Comparison of ENCODE assay signal across 16 cellular contexts in the genomic region with DNA sequence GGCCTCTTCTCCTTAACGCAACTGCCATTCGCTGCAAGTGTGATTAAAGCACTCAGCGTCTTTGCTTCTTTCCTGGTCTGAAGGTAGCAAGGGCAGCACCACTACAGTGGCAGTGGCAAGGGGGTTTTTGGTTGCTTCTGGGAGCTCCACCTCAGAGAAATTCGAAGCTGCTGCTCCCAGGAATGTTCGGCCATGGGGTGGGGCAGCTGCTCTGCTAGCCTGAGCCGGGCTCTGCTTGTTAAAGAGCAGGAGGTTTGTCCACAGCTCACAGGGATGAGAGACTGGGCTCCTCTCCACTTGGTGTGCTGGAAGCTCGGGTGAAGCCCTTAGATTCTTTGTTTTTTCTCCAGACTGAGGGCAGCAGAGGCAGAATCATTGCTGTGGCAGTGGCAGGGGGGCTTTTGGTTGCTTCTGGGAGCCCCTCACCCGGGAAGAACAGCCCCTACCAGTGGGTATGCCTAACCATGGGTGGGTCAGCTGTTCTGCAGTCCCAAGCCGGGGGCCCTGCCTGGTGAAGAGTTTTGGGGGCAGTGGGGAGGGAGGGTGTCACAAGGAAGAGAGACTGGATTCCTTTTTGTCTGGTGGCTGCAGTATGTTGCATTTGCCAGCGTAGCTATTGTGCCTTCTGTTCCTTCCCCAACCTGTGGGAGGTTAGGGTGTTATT.
DNase-seq lines count a peak whose midpoint lies in the region; ATAC-seq and TF ChIP-seq lines count a peak whose summit lies in the region.
"Had no signal": no experiment of that assay in that cellular context is flagged by ENCODE, and none has a peak within 500 bp of the region (broad histone marks: within the 10 kb centered on the region; RNA-seq: fewer than 3 reads in every experiment).

No MANE protein-coding gene starts in this region.

- intact Hi-C loops in left ventricle myocardium inferior (cut with micrococcal nuclease), result loop anchor here (10.0 kb wide), 1 partner anchor 115 kb away; no protein-coding TSS in a partner anchor
- intact Hi-C loops in activated CD4-positive, alpha-beta memory T cell treated with anti-CD3 and anti-CD28 coated beads for 36 hours (cut with micrococcal nuclease), result no loop called here

- H3K27ac Mint-ChIP-seq in activated CD4-positive, alpha-beta memory T cell treated with anti-CD3 and anti-CD28 coated beads for 36 hours, result no peak overlapping the region
- H3K27ac Mint-ChIP-seq: activated T-cell treated with anti-CD3 and anti-CD28 coated beads, Interleukin-2, amount 50 U/mL, for 72 hours; brain; T-helper 2 cell treated with Interferon-gamma antibody and Interleukin-4, amounts not matched to agents 5 μg/mL and 100 μg/mL, for 36 hours had no signal

- CTCF ChIA-PET in activated CD4-positive, alpha-beta memory T cell treated with anti-CD3 and anti-CD28 coated beads for 36 hours (lab: Charles Lee), result no interaction called here

- H2AFZ ChIP-seq in osteoblast (ENCODE audit: low read length), result peak overlapping the region; percentile 51
- H2AFZ ChIP-seq: parathyroid adenoma had no signal

- H3K4me2 ChIP-seq in osteoblast (ENCODE audit: insufficient read depth, low read length), result no peak overlapping the region

- no peaks in the 10 kb centered on the region for H3K79me2 ChIP-seq in osteoblast (ENCODE audit: insufficient read depth, low read length)
- H3K79me2 ChIP-seq: parathyroid adenoma had no signal

- H3K36me3 Mint-ChIP-seq in activated CD4-positive, alpha-beta memory T cell treated with anti-CD3 and anti-CD28 coated beads for 36 hours, result no peaks in the 10 kb centered on the region

- H3K4me1 ChIP-seq in adipocyte (ENCODE audit: control insufficient read depth, insufficient read depth, low read length) (peaks cover 21% of the 10 kb centered on the region), left ventricle myocardium inferior (peaks cover 26% of the 10 kb centered on the region), osteoblast (ENCODE audit: insufficient read depth, low read length) (peaks cover 15% of the 10 kb centered on the region)
- H3K4me1 ChIP-seq: parathyroid adenoma had no signal

- H3K4me3 ChIP-seq in adipocyte (ENCODE audit: low read length) (no peak overlapping the region), left ventricle myocardium inferior (peak overlapping the region; percentile 22), osteoblast (ENCODE audit: insufficient read depth, low read length) (no peak overlapping the region)

- H3K27me3 Mint-ChIP-seq in activated CD4-positive, alpha-beta memory T cell treated with anti-CD3 and anti-CD28 coated beads for 36 hours, result peaks cover 2% of the 10 kb centered on the region

- POLR2A ChIA-PET in activated CD4-positive, alpha-beta memory T cell treated with anti-CD3 and anti-CD28 coated beads for 36 hours (lab: Charles Lee), result no interaction called here

- DNase-seq in GM03348 (ENCODE audit: low spot score), result peak; percentile 41
- peak; percentile 52 for DNase-seq in adipocyte (ENCODE audit: low read depth)
- DNase-seq in left ventricle myocardium inferior, result peak; percentile 36
- peak; percentile 38 for DNase-seq in osteoblast (ENCODE audit: insufficient read length, low spot score, missing footprints)
- no peak for DNase-seq in activated CD4-positive, alpha-beta memory T cell treated with anti-CD3 and anti-CD28 coated beads for 36 hours
- DNase-seq in activated effector memory CD4-positive, alpha-beta T cell treated with Interleukin-2 at 50 U/mL for 16 hours, result no peak
- DNase-seq: activated CD4-positive, alpha-beta T cell treated with anti-CD3 and anti-CD28 coated beads for 48 hours; activated T-cell treated with anti-CD3 and anti-CD28 coated beads, Interleukin-2, amount 50 U/mL, for 72 hours; AML-193; DMS153; NCI-H524 treated with DMSO at 0.1 percent for 48 hours had no signal

- H3K9me3 Mint-ChIP-seq in activated CD4-positive, alpha-beta memory T cell treated with anti-CD3 and anti-CD28 coated beads for 36 hours, result peaks cover 4% of the 10 kb centered on the region

- H3K9ac ChIP-seq in adipocyte (ENCODE audit: low read length), result peak overlapping the region; percentile 37
- H3K9ac ChIP-seq: parathyroid adenoma had no signal

- H3K36me3 ChIP-seq in adipocyte (ENCODE audit: control insufficient read depth, insufficient read depth, low read length, severe bottlenecking) (no peaks in the 10 kb centered on the region), left ventricle myocardium inferior (no peaks in the 10 kb centered on the region), osteoblast (ENCODE audit: insufficient read depth, low read length) (no peaks in the 10 kb centered on the region)

- H3K27me3 ChIP-seq in adipocyte (replicated peaks; ENCODE audit: control insufficient read depth, insufficient read depth, low read length) (no peaks in the 10 kb centered on the region), left ventricle myocardium inferior (ENCODE audit: low read depth) (no peaks in the 10 kb centered on the region), osteoblast (ENCODE audit: insufficient read depth, low read length) (no peaks in the 10 kb centered on the region)

- H3K9me3 ChIP-seq in adipocyte (ENCODE audit: control insufficient read depth, low read length), result no peaks in the 10 kb centered on the region
- peaks cover 2% of the 10 kb centered on the region for H3K9me3 ChIP-seq in left ventricle myocardium inferior (replicated peaks)
- no peaks in the 10 kb centered on the region for H3K9me3 ChIP-seq in osteoblast (ENCODE audit: low read depth, low read length)

- H3K27ac ChIP-seq in left ventricle myocardium inferior (replicated peaks) (peak overlapping the region; percentile 65), osteoblast (ENCODE audit: low read depth, low read length) (no peak overlapping the region)
- H3K27ac ChIP-seq: parathyroid adenoma had no signal

- TF ChIP-seq CTCF in left ventricle myocardium inferior (IDR thresholded peaks at IDR 0.05; ENCODE audit: borderline replicate concordance) (peak; percentile 25), osteoblast (IDR thresholded peaks at IDR 0.05; ENCODE audit: extremely low read depth, low read depth, low read length) (no peak)

- no peaks in the 10 kb centered on the region for H4K20me1 ChIP-seq in osteoblast (ENCODE audit: insufficient read depth, low read length)

- no peak overlapping the region for H3K4me3 Mint-ChIP-seq in activated CD4-positive, alpha-beta memory T cell treated with anti-CD3 and anti-CD28 coated beads for 36 hours
- H3K4me3 Mint-ChIP-seq: activated T-cell treated with anti-CD3 and anti-CD28 coated beads, Interleukin-2, amount 50 U/mL, for 72 hours; brain; T-helper 2 cell treated with Interferon-gamma antibody and Interleukin-4, amounts not matched to agents 5 μg/mL and 100 μg/mL, for 36 hours had no signal

- no peak for ATAC-seq in HG02973 (IDR thresholded peaks at IDR 0.05; ENCODE audit: unreplicated experiment)
- ATAC-seq in GM19351 (IDR thresholded peaks at IDR 0.05; ENCODE audit: unreplicated experiment), result no peak

- H3K4me1 Mint-ChIP-seq in activated CD4-positive, alpha-beta memory T cell treated with anti-CD3 and anti-CD28 coated beads for 36 hours (ENCODE audit: low read depth), result no peaks in the 10 kb centered on the region

Comparison
In these comparisons a context has a peak if more than half of its experiments do, and no peak if none do; other contexts are left out.
1. DNase-seq: peak in GM03348 (single experiment), adipocyte (single experiment), left ventricle myocardium inferior (single experiment) and osteoblast (single experiment); none in activated CD4-positive, alpha-beta memory T cell treated with anti-CD3 and anti-CD28 coated beads for 36 hours (single experiment) and activated effector memory CD4-positive, alpha-beta T cell treated with Interleukin-2 at 50 U/mL for 16 hours (single experiment).